1 cellular context compared by ENCODE assay signal in genomic region chr11:41201156-41201555, GRCh38.
TF ChIP-seq lines count a peak whose summit lies in the region.

No MANE protein-coding gene starts in this region.

TF ChIP-seq in GM23338, 12 proteins besides CTCF, POLR2A, EP300 and RAD21 (continued from another document):
- TF ChIP-seq, protein P1, sequence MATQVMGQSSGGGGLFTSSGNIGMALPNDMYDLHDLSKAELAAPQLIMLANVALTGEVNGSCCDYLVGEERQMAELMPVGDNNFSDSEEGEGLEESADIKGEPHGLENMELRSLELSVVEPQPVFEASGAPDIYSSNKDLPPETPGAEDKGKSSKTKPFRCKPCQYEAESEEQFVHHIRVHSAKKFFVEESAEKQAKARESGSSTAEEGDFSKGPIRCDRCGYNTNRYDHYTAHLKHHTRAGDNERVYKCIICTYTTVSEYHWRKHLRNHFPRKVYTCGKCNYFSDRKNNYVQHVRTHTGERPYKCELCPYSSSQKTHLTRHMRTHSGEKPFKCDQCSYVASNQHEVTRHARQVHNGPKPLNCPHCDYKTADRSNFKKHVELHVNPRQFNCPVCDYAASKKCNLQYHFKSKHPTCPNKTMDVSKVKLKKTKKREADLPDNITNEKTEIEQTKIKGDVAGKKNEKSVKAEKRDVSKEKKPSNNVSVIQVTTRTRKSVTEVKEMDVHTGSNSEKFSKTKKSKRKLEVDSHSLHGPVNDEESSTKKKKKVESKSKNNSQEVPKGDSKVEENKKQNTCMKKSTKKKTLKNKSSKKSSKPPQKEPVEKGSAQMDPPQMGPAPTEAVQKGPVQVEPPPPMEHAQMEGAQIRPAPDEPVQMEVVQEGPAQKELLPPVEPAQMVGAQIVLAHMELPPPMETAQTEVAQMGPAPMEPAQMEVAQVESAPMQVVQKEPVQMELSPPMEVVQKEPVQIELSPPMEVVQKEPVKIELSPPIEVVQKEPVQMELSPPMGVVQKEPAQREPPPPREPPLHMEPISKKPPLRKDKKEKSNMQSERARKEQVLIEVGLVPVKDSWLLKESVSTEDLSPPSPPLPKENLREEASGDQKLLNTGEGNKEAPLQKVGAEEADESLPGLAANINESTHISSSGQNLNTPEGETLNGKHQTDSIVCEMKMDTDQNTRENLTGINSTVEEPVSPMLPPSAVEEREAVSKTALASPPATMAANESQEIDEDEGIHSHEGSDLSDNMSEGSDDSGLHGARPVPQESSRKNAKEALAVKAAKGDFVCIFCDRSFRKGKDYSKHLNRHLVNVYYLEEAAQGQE (IDR thresholded peaks at IDR 0.05; ENCODE audit: unreplicated experiment) = no peak
- TF ChIP-seq EZH2 (IDR thresholded peaks at IDR 0.05; ENCODE audit: low read depth, unreplicated experiment) (no peak), POLR2AphosphoS5 (IDR thresholded peaks at IDR 0.05; ENCODE audit: low read depth) (no peak), ZNF331 (CRISPR knock-in tag; IDR thresholded peaks at IDR 0.05; ENCODE audit: low read depth) (no peak)
